1 cellular context compared by ENCODE assay signal in the genomic region with DNA sequence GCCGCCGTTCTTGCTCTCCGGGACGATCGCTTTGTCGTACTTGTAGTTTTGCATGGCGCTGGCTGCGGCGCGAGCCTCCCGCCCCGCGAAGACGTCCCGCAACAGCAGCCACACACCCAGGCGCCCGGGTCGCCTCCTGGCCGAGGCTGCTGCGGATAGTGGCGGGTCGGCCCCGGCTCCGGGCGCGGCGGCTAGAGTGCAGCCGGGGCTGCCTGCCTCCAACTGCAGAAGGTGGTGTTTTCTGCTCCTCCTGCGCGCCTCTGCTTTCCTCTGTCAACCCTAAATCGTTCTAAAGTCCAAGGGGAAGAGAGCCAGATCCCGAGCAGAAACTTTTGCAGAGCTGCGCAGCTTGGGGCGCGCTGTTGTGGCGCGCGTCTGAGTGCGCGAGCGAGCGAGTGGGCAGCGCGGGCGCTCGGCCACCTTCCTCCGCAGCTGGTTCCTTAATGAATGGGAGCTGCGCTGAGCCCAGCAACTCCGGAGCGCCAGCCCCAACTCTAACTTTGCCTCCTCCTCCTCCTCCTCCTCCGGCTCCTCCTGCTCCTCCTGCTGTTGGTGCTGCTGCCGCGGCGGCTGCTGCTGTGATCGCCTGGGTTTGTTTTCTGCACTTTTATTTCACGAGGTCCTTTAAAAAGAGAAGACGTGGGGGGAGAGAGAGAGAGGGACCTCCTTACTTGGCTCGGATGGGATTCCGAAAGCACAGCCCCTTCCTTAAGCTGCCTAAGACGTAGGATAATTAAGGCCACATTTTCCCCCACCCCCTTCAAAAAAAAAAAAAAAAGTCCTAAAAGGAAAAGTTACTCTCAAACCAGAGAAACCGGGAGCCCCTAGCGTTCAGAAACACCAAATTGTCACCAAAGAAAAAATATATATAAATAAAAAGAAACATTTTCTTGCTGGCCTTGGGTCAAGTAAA.
TF ChIP-seq lines count a peak whose summit lies in the region.

Gene PLPP3, minus strand, starts transcription at position 601 of the 913 bp plus-strand sequence. Its CDS starts 547 bp downstream, at position 54.

TF ChIP-seq in GM12878, 131 proteins besides CTCF, POLR2A, EP300 and RAD21 (continued from another document):
- TF ChIP-seq E2F8 (IDR thresholded peaks at IDR 0.05; ENCODE audit: low read depth, partially characterized antibody) (peak; percentile 40), HDAC6 (IDR thresholded peaks at IDR 0.05; ENCODE audit: unreplicated experiment) (peak; percentile 82), CBFB (IDR thresholded peaks at IDR 0.05; ENCODE audit: low read depth) (no peak), RUNX3 (IDR thresholded peaks at IDR 0.05; ENCODE audit: low read length) (no peak), NRF1 (conservative IDR thresholded peaks at IDR 0.05; ENCODE audit: low read depth, low read length) (0 out of 2 replicates have a peak, but pooled peaks have one; percentile 2), GATAD2B (conservative IDR thresholded peaks at IDR 0.05; ENCODE audit: low read depth) (peak; percentile 36; the same call in 1 of the 2 replicates), MXI1 (IDR thresholded peaks at IDR 0.05; ENCODE audit: low read depth, low read length) (peak; percentile 57), RCOR1 (conservative IDR thresholded peaks at IDR 0.05; ENCODE audit: low read depth, low read length) (no peak), FOS (IDR thresholded peaks at IDR 0.05; ENCODE audit: borderline replicate concordance, extremely low read depth, insufficient read length) (no peak), NKRF (conservative IDR thresholded peaks at IDR 0.05) (0 out of 2 replicates have a peak, but pooled peaks have one; percentile 20), LARP7 (IDR thresholded peaks at IDR 0.05) (peak; percentile 46), ZNF384 (IDR thresholded peaks at IDR 0.05; ENCODE audit: borderline replicate concordance, low read depth, low read length) (peak; percentile 94), MTA2 (IDR thresholded peaks at IDR 0.05; ENCODE audit: low read depth) (peak; percentile 52), NR2F1 (conservative IDR thresholded peaks at IDR 0.05) (no peak), NBN (IDR thresholded peaks at IDR 0.05) (peak; percentile 75; the same call in 1 of the 2 replicates), EGR1 (IDR thresholded peaks at IDR 0.05; ENCODE audit: borderline replicate concordance in 1 of 2, low read depth in 2 of 2, low read length in 2 of 2) (no peak)
- TF ChIP-seq, protein P1, sequence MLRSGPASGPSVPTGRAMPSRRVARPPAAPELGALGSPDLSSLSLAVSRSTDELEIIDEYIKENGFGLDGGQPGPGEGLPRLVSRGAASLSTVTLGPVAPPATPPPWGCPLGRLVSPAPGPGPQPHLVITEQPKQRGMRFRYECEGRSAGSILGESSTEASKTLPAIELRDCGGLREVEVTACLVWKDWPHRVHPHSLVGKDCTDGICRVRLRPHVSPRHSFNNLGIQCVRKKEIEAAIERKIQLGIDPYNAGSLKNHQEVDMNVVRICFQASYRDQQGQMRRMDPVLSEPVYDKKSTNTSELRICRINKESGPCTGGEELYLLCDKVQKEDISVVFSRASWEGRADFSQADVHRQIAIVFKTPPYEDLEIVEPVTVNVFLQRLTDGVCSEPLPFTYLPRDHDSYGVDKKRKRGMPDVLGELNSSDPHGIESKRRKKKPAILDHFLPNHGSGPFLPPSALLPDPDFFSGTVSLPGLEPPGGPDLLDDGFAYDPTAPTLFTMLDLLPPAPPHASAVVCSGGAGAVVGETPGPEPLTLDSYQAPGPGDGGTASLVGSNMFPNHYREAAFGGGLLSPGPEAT (IDR thresholded peaks at IDR 0.05; ENCODE audit: low read depth) = peak; percentile 58
